Comparison of ENCODE assay signal across 12 cellular contexts in the genomic region with DNA sequence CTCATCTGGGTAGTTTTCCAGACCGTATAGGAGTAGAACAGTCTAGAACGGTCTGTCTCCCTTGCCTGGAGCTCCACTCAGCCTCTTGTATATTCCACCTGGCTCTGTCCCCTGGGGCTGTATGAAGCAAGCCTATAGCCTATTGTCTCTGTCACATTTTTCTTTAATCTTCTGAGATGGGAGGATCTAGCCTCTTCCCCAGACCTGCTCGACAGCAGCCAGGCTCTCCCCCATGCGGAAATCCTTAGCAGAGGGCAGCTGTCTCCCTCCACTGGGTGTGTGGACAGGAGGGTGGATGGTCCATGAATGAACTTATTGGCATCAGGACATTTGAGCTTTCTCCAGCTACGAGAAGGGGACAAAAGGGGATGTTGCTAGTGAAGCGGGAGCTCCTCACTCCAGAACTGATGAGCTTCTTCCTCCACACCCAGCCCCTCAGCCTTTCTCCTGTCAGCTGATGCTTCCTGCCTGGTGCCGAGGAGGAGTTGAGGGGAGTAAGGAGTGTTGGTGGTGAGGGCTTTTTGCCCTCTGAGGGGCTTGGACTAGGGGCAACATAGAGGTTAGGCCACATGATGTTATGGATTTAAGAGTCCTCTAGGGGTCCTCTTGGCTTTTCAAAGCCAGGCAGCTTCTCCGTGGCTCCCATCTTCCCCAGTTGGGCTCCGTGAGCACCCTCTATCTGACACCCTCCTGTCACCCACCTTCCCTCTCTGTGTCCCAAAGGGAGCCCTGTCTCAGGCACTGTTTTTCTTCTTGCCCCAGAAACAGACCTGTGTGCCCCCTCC. TPM values are rescaled to one million over a fixed set of nuclear protein-coding genes. Genes with fewer than 3 reads are reported as not detected.
DNase-seq lines count a peak whose midpoint lies in the region; TF ChIP-seq lines count a peak whose summit lies in the region.
"Had no signal": no experiment of that assay in that cellular context is flagged by ENCODE, and none has a peak within 500 bp of the region (broad histone marks: within the 10 kb centered on the region; RNA-seq: fewer than 3 reads in every experiment).

No MANE protein-coding gene starts in this region.

- no peak overlapping the region for H3K9ac ChIP-seq in endodermal cell (ENCODE audit: extremely low read depth, low read length, poor library complexity, severe bottlenecking)

- POLR2A ChIA-PET in activated CD4-positive, alpha-beta memory T cell treated with anti-CD3 and anti-CD28 coated beads, Interleukin-2, amount 10 ng/mL, durations not matched to agents 7 days and 5 days (lab: Charles Lee), result no interaction called here

- H3K4me1 ChIP-seq in DOHH2 (ENCODE audit: control insufficient read depth, low read length) (no peaks in the 10 kb centered on the region), endodermal cell (ENCODE audit: control insufficient read depth, insufficient read depth, low read length) (peaks cover 35% of the 10 kb centered on the region)

- no peaks in the 10 kb centered on the region for H3K79me2 ChIP-seq in DOHH2 (ENCODE audit: control insufficient read depth, low read length)

- H4K20me1 ChIP-seq in DOHH2 (ENCODE audit: control insufficient read depth, insufficient read depth, low read depth, low read length), result no peaks in the 10 kb centered on the region

- H3K4me3 ChIP-seq in DOHH2 (ENCODE audit: low read length) (no peak overlapping the region), endodermal cell (ENCODE audit: low read length) (no peak overlapping the region)
- H3K4me3 ChIP-seq: stomach had no signal

- CTCF ChIA-PET in activated CD4-positive, alpha-beta memory T cell treated with anti-CD3 and anti-CD28 coated beads, Interleukin-2, amount 10 ng/mL, durations not matched to agents 7 days and 5 days (lab: Charles Lee), result interaction anchor here (0.8 kb wide), 1 partner anchor 34 kb away, joined by 3 read pairs; no protein-coding TSS in a partner anchor

- H3K27ac ChIP-seq in DOHH2 (ENCODE audit: low read depth, low read length) (no peak overlapping the region), endodermal cell (ENCODE audit: low read depth, low read length) (no peak overlapping the region)

- H3K9me2 ChIP-seq in DOHH2 (replicated peaks; ENCODE audit: control insufficient read depth, low read length), result no peaks in the 10 kb centered on the region

- peak overlapping the region; percentile 55 for H3K4me3 Mint-ChIP-seq in endodermal cell
- peak overlapping the region; percentile 51 for H3K4me3 Mint-ChIP-seq in osteocyte (ENCODE audit: unreplicated experiment)
- no peak overlapping the region for H3K4me3 Mint-ChIP-seq in activated CD4-positive, alpha-beta memory T cell treated with anti-CD3 and anti-CD28 coated beads, Interleukin-2, amount 10 ng/mL, durations not matched to agents 7 days and 5 days

- H3K27me3 Mint-ChIP-seq in endodermal cell (ENCODE audit: insufficient read depth), result peaks cover 30% of the 10 kb centered on the region
- H3K27me3 Mint-ChIP-seq in osteocyte (ENCODE audit: unreplicated experiment), result no peaks in the 10 kb centered on the region
- H3K27me3 Mint-ChIP-seq in activated CD4-positive, alpha-beta memory T cell treated with anti-CD3 and anti-CD28 coated beads, Interleukin-2, amount 10 ng/mL, durations not matched to agents 7 days and 5 days, result peaks cover 42% of the 10 kb centered on the region

- DNase-seq in NCI-H345 treated with DMSO at 0.1 percent for 48 hours (lab: John Stamatoyannopoulos, UW; ENCODE audit: unreplicated experiment) (peak; percentile 46), endodermal cell (peak; percentile 77), osteocyte (ENCODE audit: extremely low spot score, unreplicated experiment) (no peak), globus pallidus (ENCODE audit: low spot score) (no peak), NCI-H510A treated with DMSO at 0.1 percent for 48 hours (lab: John Stamatoyannopoulos, UW) (no peak)
- no peak for DNase-seq in activated CD8-positive, alpha-beta memory T cell treated with anti-CD3 and anti-CD28 coated beads for 24 hours
- no peak for DNase-seq in activated CD4-positive, alpha-beta memory T cell treated with anti-CD3 and anti-CD28 coated beads, Interleukin-2, amount 10 ng/mL, durations not matched to agents 7 days and 5 days
- DNase-seq: activated CD4-positive, CD25-positive, alpha-beta regulatory T cell; NCI-H2081 treated with DMSO at 0.1 percent for 48 hours; small intestine; stomach had no signal

- no peak overlapping the region for H3K4me2 ChIP-seq in DOHH2 (ENCODE audit: low read length)

- H3K36me3 Mint-ChIP-seq in endodermal cell (ENCODE audit: low read depth) (no peaks in the 10 kb centered on the region), osteocyte (ENCODE audit: unreplicated experiment) (peaks cover 12% of the 10 kb centered on the region)
- no peaks in the 10 kb centered on the region for H3K36me3 Mint-ChIP-seq in activated CD4-positive, alpha-beta memory T cell treated with anti-CD3 and anti-CD28 coated beads, Interleukin-2, amount 10 ng/mL, durations not matched to agents 7 days and 5 days (ENCODE audit: low read depth)

- H3K36me3 ChIP-seq in DOHH2 (ENCODE audit: control insufficient read depth, low read length) (no peaks in the 10 kb centered on the region), endodermal cell (ENCODE audit: control insufficient read depth, insufficient read depth, low read length) (no peaks in the 10 kb centered on the region)

- H3F3A ChIP-seq in DOHH2 (ENCODE audit: control insufficient read depth, insufficient read depth), result no peaks in the 10 kb centered on the region

- TF ChIP-seq CTCF in DOHH2 (IDR thresholded peaks at IDR 0.05; ENCODE audit: low read depth, low read length, poor library complexity, severe bottlenecking) (peak; percentile 27), endodermal cell (conservative IDR thresholded peaks at IDR 0.05) (peak; percentile 71), osteocyte (IDR thresholded peaks at IDR 0.05) (peak; percentile 45)

- 80 to 85% methylated on average over 6 to 9 of the region's 9 CpGs for WGBS in endodermal cell (ENCODE audit: insufficient coverage in 1 of 2, insufficient read length in 1 of 2), 2 experiments

- H3K27ac Mint-ChIP-seq in endodermal cell (peak overlapping the region; percentile 30), osteocyte (ENCODE audit: unreplicated experiment) (peak overlapping the region; percentile 76)
- no peak overlapping the region for H3K27ac Mint-ChIP-seq in activated CD4-positive, alpha-beta memory T cell treated with anti-CD3 and anti-CD28 coated beads, Interleukin-2, amount 10 ng/mL, durations not matched to agents 7 days and 5 days

- H3K27me3 ChIP-seq in DOHH2 (ENCODE audit: control insufficient read depth, low read length) (peaks cover 15% of the 10 kb centered on the region), endodermal cell (ENCODE audit: control insufficient read depth, insufficient read depth, low read length, poor library complexity, severe bottlenecking) (peaks cover 9% of the 10 kb centered on the region)

- H3K9me3 Mint-ChIP-seq in endodermal cell, result no peaks in the 10 kb centered on the region
- H3K9me3 Mint-ChIP-seq in osteocyte (ENCODE audit: unreplicated experiment), result no peaks in the 10 kb centered on the region
- no peaks in the 10 kb centered on the region for H3K9me3 Mint-ChIP-seq in activated CD4-positive, alpha-beta memory T cell treated with anti-CD3 and anti-CD28 coated beads, Interleukin-2, amount 10 ng/mL, durations not matched to agents 7 days and 5 days

- H3K9me3 ChIP-seq in DOHH2 (ENCODE audit: control insufficient read depth, insufficient read depth, low read length), result no peaks in the 10 kb centered on the region
- no peaks in the 10 kb centered on the region for H3K9me3 ChIP-seq in endodermal cell (ENCODE audit: control insufficient read depth, low read length)
- H3K9me3 ChIP-seq: stomach had no signal

- H3K4me1 Mint-ChIP-seq in endodermal cell (peaks cover 53% of the 10 kb centered on the region), osteocyte (ENCODE audit: unreplicated experiment) (peaks cover 68% of the 10 kb centered on the region)
- peaks cover 6% of the 10 kb centered on the region for H3K4me1 Mint-ChIP-seq in activated CD4-positive, alpha-beta memory T cell treated with anti-CD3 and anti-CD28 coated beads, Interleukin-2, amount 10 ng/mL, durations not matched to agents 7 days and 5 days

RNA-seq across cellular contexts. Expression of a gene that starts 28.0 kb away (rescaled TPM):
- total RNA-seq in endodermal cell, result 10 to 100 TPM in 1 of 2 donors, 1 to 10 TPM in 1; 9.4 to 18.0 TPM
- 22.0 TPM for polyA plus RNA-seq in endodermal cell (2013, experiment 1 of 2)
- polyA plus RNA-seq in endodermal cell (2013, experiment 2 of 2), result 12.8 TPM
- 165 and 177 TPM in 2 replicates for total RNA-seq in osteocyte
- under 1 TPM; 0.73 to 0.81 TPM for total RNA-seq in activated CD4-positive, alpha-beta memory T cell treated with anti-CD3 and anti-CD28 coated beads, Interleukin-2, amount 10 ng/mL, durations not matched to agents 7 days and 5 days

Comparison
In these comparisons a context has a peak if more than half of its experiments do, and no peak if none do; other contexts are left out.
1. DNase-seq: peak in NCI-H345 treated with DMSO at 0.1 percent for 48 hours (single experiment) and endodermal cell (single experiment); none in osteocyte (single experiment), globus pallidus (single experiment), activated CD8-positive, alpha-beta memory T cell treated with anti-CD3 and anti-CD28 coated beads for 24 hours (single experiment), activated CD4-positive, alpha-beta memory T cell treated with anti-CD3 and anti-CD28 coated beads, Interleukin-2, amount 10 ng/mL, durations not matched to agents 7 days and 5 days (single experiment) and NCI-H510A treated with DMSO at 0.1 percent for 48 hours (single experiment).
2. Peak in every context shown above with its lines, with median percentiles within 50 percentile points of each other: CTCF ChIP-seq.